Comparison of ENCODE assay signal across 1 cellular context in the genomic region with DNA sequence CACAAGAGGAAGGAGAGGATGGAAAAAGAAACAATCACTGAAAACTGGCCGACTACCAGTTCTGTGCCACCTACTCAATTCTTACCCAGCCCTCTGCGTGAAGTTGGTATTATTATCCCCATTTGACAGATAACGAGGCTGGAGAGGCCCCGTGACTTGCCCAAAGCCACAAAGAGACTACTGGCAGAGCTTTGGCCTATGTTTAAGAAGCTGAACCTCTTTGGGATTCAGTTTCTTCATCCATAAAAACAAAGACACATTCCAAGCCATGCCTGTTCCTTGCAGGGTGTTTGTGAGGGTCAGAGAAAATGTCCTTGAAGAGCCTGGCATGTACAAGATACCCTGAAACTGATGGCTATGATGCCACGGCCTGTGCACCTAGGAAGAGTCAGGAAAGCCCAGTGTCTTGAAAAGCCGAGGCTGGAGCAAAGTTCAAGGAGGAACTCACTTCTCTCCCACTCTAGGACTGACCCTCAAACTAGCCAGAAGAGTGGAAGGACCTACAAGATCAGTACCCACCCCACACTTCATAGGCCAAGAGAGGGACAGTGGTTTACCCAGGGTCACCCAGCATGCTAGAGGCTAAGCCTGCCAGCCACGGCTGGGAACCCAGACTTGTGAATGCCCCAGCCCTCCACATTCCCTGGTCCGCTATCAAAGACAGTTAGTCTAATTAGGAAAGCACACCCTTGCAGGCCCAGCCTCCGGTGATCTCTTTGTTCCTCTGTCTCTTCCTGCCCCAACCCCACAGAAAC.
TF ChIP-seq lines count a peak whose summit lies in the region.

No MANE protein-coding gene starts in this region.

TF ChIP-seq in A549, 52 proteins besides CTCF, POLR2A, EP300 and RAD21:
- no peak for TF ChIP-seq TFCP2L1 (CRISPR knock-in tag; IDR thresholded peaks at IDR 0.05)
- TF ChIP-seq TP53 (CRISPR knock-in tag; IDR thresholded peaks at IDR 0.05), result no peak
